In the genomic region with DNA sequence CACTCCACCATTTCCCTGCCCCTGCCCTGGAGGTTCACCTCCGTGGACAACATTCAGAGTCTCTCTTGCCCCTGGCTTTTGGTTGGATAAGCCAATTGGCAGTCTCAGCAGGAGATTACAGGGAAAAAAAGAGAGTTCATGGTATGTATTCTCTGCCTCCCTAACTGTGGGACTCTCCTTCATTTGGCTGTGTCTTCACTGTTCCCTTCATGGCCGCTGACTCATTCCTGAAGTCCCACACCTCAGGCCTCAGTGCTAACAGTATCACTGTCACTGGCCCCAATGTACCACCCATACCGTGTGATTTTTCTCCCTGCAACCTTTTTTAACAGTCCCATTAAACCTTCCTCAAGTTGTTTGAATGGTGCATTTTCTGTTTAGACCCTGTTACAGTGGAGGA, we compare ENCODE assay signal across 1 cellular context.
TF ChIP-seq lines count a peak whose summit lies in the region.

No MANE protein-coding gene starts in this region.

TF ChIP-seq in K562, 482 proteins besides CTCF, POLR2A, EP300 and RAD21 (continued from another document):
- TF ChIP-seq, protein P1, sequence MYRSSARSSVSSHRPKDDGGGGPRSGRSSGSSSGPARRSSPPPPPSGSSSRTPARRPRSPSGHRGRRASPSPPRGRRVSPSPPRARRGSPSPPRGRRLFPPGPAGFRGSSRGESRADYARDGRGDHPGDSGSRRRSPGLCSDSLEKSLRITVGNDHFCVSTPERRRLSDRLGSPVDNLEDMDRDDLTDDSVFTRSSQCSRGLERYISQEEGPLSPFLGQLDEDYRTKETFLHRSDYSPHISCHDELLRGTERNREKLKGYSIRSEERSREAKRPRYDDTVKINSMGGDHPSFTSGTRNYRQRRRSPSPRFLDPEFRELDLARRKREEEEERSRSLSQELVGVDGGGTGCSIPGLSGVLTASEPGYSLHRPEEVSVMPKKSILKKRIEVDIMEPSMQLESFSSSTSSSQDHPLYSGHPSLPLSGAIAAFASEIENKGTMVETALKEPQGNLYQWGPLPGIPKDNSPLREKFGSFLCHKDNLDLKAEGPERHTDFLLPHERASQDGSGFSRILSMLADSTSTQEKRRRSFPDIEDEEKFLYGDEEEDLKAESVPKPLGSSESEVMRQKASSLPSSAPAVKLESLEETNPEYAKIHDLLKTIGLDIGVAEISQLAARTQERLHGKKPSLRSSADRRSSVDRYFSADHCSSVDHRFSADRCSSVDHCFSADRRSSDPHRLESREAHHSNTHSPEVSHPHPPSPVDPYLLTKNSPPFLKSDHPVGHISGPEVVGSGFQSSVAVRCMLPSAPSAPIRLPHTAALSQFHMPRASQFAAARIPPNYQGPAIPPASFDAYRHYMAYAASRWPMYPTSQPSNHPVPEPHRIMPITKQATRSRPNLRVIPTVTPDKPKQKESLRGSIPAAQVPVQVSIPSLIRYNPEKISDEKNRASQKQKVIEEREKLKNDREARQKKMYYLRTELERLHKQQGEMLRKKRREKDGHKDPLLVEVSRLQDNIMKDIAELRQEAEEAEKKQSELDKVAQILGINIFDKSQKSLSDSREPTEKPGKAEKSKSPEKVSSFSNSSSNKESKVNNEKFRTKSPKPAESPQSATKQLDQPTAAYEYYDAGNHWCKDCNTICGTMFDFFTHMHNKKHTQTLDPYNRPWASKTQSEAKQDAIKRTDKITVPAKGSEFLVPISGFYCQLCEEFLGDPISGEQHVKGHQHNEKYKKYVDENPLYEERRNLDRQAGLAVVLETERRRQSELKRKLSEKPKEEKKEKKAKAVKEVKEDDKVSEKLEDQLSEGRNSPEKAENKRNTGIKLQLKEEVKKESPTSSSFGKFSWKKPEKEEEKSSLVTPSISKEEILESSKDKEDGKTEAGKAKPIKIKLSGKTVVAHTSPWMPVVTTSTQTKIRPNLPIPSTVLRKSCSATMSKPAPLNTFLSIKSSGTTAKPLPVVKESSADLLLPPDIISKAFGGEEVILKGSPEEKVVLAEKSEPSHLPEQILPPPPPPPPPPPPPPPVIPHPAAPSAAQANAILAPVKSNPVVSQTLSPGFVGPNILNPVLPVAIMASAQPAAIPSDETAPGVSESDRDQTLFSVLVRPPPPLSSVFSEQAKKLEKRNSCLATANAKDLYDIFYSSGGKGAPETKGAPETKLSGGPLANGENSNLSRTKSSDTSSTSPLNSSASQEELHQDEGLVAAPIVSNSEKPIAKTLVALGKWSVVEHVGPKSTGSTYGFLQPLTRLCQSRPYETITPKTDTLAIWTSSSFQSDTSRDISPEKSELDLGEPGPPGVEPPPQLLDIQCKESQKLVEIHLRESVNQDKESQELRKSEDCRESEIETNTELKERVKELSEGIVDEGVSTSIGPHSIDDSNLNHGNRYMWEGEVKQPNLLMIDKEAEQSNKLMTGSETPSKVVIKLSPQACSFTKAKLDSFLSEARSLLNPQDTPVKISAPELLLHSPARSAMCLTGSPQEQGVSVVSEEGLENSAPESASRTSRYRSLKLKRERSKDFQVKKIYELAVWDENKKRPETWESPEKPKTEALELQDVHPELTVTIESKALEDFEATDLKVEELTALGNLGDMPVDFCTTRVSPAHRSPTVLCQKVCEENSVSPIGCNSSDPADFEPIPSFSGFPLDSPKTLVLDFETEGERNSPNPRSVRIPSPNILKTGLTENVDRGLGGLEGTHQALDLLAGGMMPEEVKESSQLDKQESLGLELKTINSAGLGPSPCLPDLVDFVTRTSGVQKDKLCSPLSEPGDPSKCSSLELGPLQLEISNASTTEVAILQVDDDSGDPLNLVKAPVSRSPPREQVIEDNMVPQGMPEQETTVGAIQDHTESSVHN (IDR thresholded peaks at IDR 0.05; ENCODE audit: borderline replicate concordance in 1 of 2, low read depth in 1 of 2) = no peak
- TF ChIP-seq SETDB1 (IDR thresholded peaks at IDR 0.05; ENCODE audit: low read length) = no peak
- TF ChIP-seq, protein P2, sequence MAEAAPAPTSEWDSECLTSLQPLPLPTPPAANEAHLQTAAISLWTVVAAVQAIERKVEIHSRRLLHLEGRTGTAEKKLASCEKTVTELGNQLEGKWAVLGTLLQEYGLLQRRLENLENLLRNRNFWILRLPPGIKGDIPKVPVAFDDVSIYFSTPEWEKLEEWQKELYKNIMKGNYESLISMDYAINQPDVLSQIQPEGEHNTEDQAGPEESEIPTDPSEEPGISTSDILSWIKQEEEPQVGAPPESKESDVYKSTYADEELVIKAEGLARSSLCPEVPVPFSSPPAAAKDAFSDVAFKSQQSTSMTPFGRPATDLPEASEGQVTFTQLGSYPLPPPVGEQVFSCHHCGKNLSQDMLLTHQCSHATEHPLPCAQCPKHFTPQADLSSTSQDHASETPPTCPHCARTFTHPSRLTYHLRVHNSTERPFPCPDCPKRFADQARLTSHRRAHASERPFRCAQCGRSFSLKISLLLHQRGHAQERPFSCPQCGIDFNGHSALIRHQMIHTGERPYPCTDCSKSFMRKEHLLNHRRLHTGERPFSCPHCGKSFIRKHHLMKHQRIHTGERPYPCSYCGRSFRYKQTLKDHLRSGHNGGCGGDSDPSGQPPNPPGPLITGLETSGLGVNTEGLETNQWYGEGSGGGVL (CRISPR knock-in tag; IDR thresholded peaks at IDR 0.05) = no peak
TF ChIP-seq in K562: peak in this region for 0.
